Comparison of ENCODE assay signal across 18 cellular contexts in the genomic region with DNA sequence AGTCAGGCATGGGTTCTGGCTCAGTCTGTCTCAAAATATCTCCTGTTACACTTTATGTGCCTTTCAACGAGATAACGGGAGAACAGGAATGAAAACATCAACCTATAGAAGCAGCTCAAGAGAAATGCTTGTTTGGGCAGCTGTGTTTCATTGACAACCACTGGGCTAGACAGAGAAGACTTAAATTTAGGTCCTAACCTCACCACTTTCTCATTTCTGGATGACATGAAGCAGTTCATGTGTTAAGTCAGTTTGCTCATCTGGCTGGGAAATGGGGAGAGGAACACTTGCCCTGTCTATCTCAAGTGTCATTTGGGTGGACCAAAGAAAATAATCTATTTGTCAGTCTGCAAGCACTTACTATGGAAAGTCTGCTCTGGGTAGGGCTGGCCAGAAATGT.
"Had no signal": no experiment of that assay in that cellular context is flagged by ENCODE, and none has a peak within 500 bp of the region (broad histone marks: within the 10 kb centered on the region; RNA-seq: fewer than 3 reads in every experiment).

No MANE protein-coding gene starts in this region.

- ATAC-seq: activated T-helper 17 cell treated with anti-CD3 and anti-CD28 coated beads, Interleukin-2, amount 50 U/mL, for 72 hours; effector memory CD8-positive, alpha-beta T cell; esophagus mucosa; natural killer cell had no signal

- DNase-seq: activated CD4-positive, alpha-beta T cell treated with anti-CD3 and anti-CD28 coated beads for 1 hour; activated CD4-positive, alpha-beta T cell treated with anti-CD3 and anti-CD28 coated beads, Interleukin-2, amount 50 U/mL, for 1 hour; activated T-cell treated with anti-CD3 and anti-CD28 coated beads, Interleukin-2, amount 50 U/mL, for 24 hours; adrenal gland; brain microvascular endothelial cell; caudate nucleus; effector memory CD8-positive, alpha-beta T cell; head of caudate nucleus; hypothalamus; left ventricle myocardium inferior; natural killer cell; retina; spleen; stimulated activated CD4-positive, alpha-beta T cell treated with anti-CD3 and anti-CD28 coated beads, Interleukin-4, amount 100 ng/mL, for 1 hour; stimulated activated naive CD4-positive, alpha-beta T cell; upper lobe of left lung had no signal
